In genomic region chr2:219475697-219476604, GRCh38 we compare ENCODE assay signal across 1 cellular context.
TF ChIP-seq lines count a peak whose summit lies in the region.

No MANE protein-coding gene starts in this region.

TF ChIP-seq in HepG2, 621 proteins besides CTCF, POLR2A, EP300 and RAD21 (continued from another document):
- no peak for TF ChIP-seq SAFB2 (CRISPR knock-in tag; IDR thresholded peaks at IDR 0.05; ENCODE audit: borderline replicate concordance, low read depth)
- no peak for TF ChIP-seq ZNF253 (CRISPR knock-in tag; IDR thresholded peaks at IDR 0.05; ENCODE audit: borderline replicate concordance)
- no peak for TF ChIP-seq LCORL (IDR thresholded peaks at IDR 0.05)
- TF ChIP-seq LCORL (CRISPR knock-in tag; IDR thresholded peaks at IDR 0.05) = no peak
- TF ChIP-seq HNRNPL (IDR thresholded peaks at IDR 0.05; ENCODE audit: low read depth, low read length) = no peak
- peak; percentile 17; the same call in 1 of the 2 replicates for TF ChIP-seq SUZ12 (IDR thresholded peaks at IDR 0.05; ENCODE audit: low read depth, low read length)
- TF ChIP-seq ZNF468 (CRISPR knock-in tag; IDR thresholded peaks at IDR 0.05) = no peak
- no peak for TF ChIP-seq TFDP1 (CRISPR knock-in tag; IDR thresholded peaks at IDR 0.05; ENCODE audit: borderline replicate concordance)
- no peak for TF ChIP-seq ESRRA (CRISPR knock-in tag; IDR thresholded peaks at IDR 0.05; ENCODE audit: low read depth)
- TF ChIP-seq ZNF678 (CRISPR knock-in tag; IDR thresholded peaks at IDR 0.05) = no peak
- peak; percentile 43; the same call in 1 of the 2 replicates for TF ChIP-seq MNT (IDR thresholded peaks at IDR 0.05)
- TF ChIP-seq MIXL1 (CRISPR knock-in tag; IDR thresholded peaks at IDR 0.05) = 0 out of 2 replicates have a peak, but pooled peaks have one; percentile 29
- 0 out of 2 replicates have a peak, but pooled peaks have one; percentile 35 for TF ChIP-seq SP4 (CRISPR knock-in tag; IDR thresholded peaks at IDR 0.05)
- TF ChIP-seq DR1 (CRISPR knock-in tag; IDR thresholded peaks at IDR 0.05) = no peak
- peak; percentile 88 for TF ChIP-seq STAG1 (CRISPR knock-in tag; IDR thresholded peaks at IDR 0.05)
- no peak for TF ChIP-seq ZC3H13 (CRISPR knock-in tag; IDR thresholded peaks at IDR 0.05)
- no peak for TF ChIP-seq ZNF800 (CRISPR knock-in tag; IDR thresholded peaks at IDR 0.05)
- TF ChIP-seq CEBPG (CRISPR knock-in tag; IDR thresholded peaks at IDR 0.05) = no peak
- no peak for TF ChIP-seq FOXJ3 (CRISPR knock-in tag; IDR thresholded peaks at IDR 0.05; ENCODE audit: borderline replicate concordance)
- TF ChIP-seq HNF1A (IDR thresholded peaks at IDR 0.05; ENCODE audit: low read depth) = no peak
- TF ChIP-seq HNF1A (CRISPR knock-in tag; IDR thresholded peaks at IDR 0.05; ENCODE audit: borderline replicate concordance) = no peak
- TF ChIP-seq ZNF878 (CRISPR knock-in tag; IDR thresholded peaks at IDR 0.05) = no peak
- TF ChIP-seq RBFOX2 (IDR thresholded peaks at IDR 0.05; ENCODE audit: low read depth, low read length) = no peak
- peak; percentile 9; the same call in 1 of the 2 replicates for TF ChIP-seq PATZ1 (CRISPR knock-in tag; IDR thresholded peaks at IDR 0.05)
- TF ChIP-seq MXI1 (IDR thresholded peaks at IDR 0.05; ENCODE audit: borderline replicate concordance, low read depth, low read length) = no peak
- peak; percentile 54; the same call in 1 of the 2 replicates for TF ChIP-seq SMC3 (IDR thresholded peaks at IDR 0.05; ENCODE audit: low read length)
- TF ChIP-seq PHF20 (CRISPR knock-in tag; IDR thresholded peaks at IDR 0.05) = no peak
- no peak for TF ChIP-seq MEIS2 (CRISPR knock-in tag; IDR thresholded peaks at IDR 0.05)
- no peak for TF ChIP-seq ZNF121 (CRISPR knock-in tag; IDR thresholded peaks at IDR 0.05)
- TF ChIP-seq XRCC5 (optimal IDR thresholded peaks at IDR 0.05; ENCODE audit: low read length) = peak; percentile 89
- TF ChIP-seq FOXO1 (CRISPR knock-in tag; IDR thresholded peaks at IDR 0.05) = no peak
- no peak for TF ChIP-seq JUN (CRISPR knock-in tag; IDR thresholded peaks at IDR 0.05)
